Comparison of ENCODE assay signal across 9 cellular contexts in the genomic region with DNA sequence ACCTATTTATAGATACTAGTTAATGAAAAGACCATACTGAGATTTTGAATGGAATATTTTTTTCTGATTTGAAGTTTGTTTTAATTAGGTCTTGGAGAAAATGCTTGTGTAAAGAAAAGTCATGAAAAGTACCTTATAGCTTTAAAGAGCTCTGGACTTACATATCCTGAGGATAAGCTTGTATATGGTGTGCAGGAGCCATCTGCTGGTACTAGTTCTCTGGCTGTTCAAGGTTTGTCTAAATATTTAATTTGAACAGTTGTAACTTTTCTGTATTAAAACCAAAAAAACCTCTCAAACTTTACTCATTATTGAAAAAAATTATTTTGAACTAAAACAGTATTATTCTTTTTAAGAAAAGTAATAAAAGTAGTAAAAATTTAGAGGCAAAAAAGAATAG. TPM values are rescaled to one million over a fixed set of nuclear protein-coding genes. Genes with fewer than 3 reads are reported as not detected.
A peak's percentile ranks its signal among the peaks of the same experiment; 100 is the strongest.
DNase-seq lines count a peak whose midpoint lies in the region; ATAC-seq, FAIRE-seq and TF ChIP-seq lines count a peak whose summit lies in the region.
"Had no signal": no experiment of that assay in that cellular context is flagged by ENCODE, and none has a peak within 500 bp of the region (broad histone marks: within the 10 kb centered on the region; RNA-seq: fewer than 3 reads in every experiment).

No MANE protein-coding gene starts in this region.

- no peaks in the 10 kb centered on the region for H3K9me3 Mint-ChIP-seq in stimulated activated naive B cell treated with anti-CD40 and anti-IgM and Interleukin-4, amounts not matched to agents 10 μg/mL and 1 μg/mL and 100 μg/mL, for 72 hours

- TF ChIP-seq CTCF in GM06990 (IDR thresholded peaks at IDR 0.05; ENCODE audit: insufficient read depth, low read length, poor library complexity, severe bottlenecking), result peak; percentile 18
- TF ChIP-seq CTCF in foreskin fibroblast (IDR thresholded peaks at IDR 0.05; ENCODE audit: low read depth, low read length), result no peak

- H3K36me3 ChIP-seq in GM06990 (ENCODE audit: control insufficient read depth, insufficient read depth, low read length), result no peaks in the 10 kb centered on the region
- peaks cover 7% of the 10 kb centered on the region for H3K36me3 ChIP-seq in MG63

- ATAC-seq in stimulated activated naive B cell treated with anti-CD40 and anti-IgM and Interleukin-4, amounts not matched to agents 10 μg/mL and 1 μg/mL and 100 μg/mL, for 72 hours (replicated peaks), result no peak

- no peak overlapping the region for H3K27ac Mint-ChIP-seq in stimulated activated naive B cell treated with anti-CD40 and anti-IgM and Interleukin-4, amounts not matched to agents 10 μg/mL and 1 μg/mL and 100 μg/mL, for 72 hours

- no peaks in the 10 kb centered on the region for H3K9me3 ChIP-seq in MG63
- H3K9me3 ChIP-seq: esophagus squamous epithelium had no signal

- H3K27me3 Mint-ChIP-seq in stimulated activated naive B cell treated with anti-CD40 and anti-IgM and Interleukin-4, amounts not matched to agents 10 μg/mL and 1 μg/mL and 100 μg/mL, for 72 hours, result no peaks in the 10 kb centered on the region

- no peak overlapping the region for H3K4me3 Mint-ChIP-seq in stimulated activated naive B cell treated with anti-CD40 and anti-IgM and Interleukin-4, amounts not matched to agents 10 μg/mL and 1 μg/mL and 100 μg/mL, for 72 hours

- H3K27me3 ChIP-seq in GM06990 (replicated peaks; ENCODE audit: control insufficient read depth, insufficient read depth, low read length) (no peaks in the 10 kb centered on the region), MG63 (no peaks in the 10 kb centered on the region)
- H3K27me3 ChIP-seq: esophagus squamous epithelium had no signal

- H3K36me3 Mint-ChIP-seq in stimulated activated naive B cell treated with anti-CD40 and anti-IgM and Interleukin-4, amounts not matched to agents 10 μg/mL and 1 μg/mL and 100 μg/mL, for 72 hours, result peaks cover 7 to 16% of the 10 kb centered on the region in 2 donors

- no peak for TF ChIP-seq POLR2A in GM12892 (IDR thresholded peaks at IDR 0.05; ENCODE audit: low read depth, low read length)

- H3K4me1 Mint-ChIP-seq in stimulated activated naive B cell treated with anti-CD40 and anti-IgM and Interleukin-4, amounts not matched to agents 10 μg/mL and 1 μg/mL and 100 μg/mL, for 72 hours, result no peaks in the 10 kb centered on the region

- DNase-seq in GM06990 (ENCODE audit: extremely low read depth, insufficient read length) (no peak), RPMI8226 (peak; percentile 10), foreskin fibroblast (peak; percentile 4 to 41), GM12892 (ENCODE audit: insufficient read length) (no peak), MG63 (no peak), activated gamma-delta T cell treated with Interleukin-2 at 50 U/mL for 16 hours (no peak)
- no peak for DNase-seq in stimulated activated naive B cell treated with anti-CD40 and anti-IgM and Interleukin-4, amounts not matched to agents 10 μg/mL and 1 μg/mL and 100 μg/mL, for 72 hours
- DNase-seq: esophagus squamous epithelium had no signal

- FAIRE-seq in A204.1 (lab: Jason Lieb, UNC) (peak; percentile 97), GM12892 (lab: Jason Lieb, UNC) (no peak)

- H3K4me3 ChIP-seq in GM06990 (replicated peaks; ENCODE audit: low read depth, low read length) (no peak overlapping the region), foreskin fibroblast (ENCODE audit: low read depth in 1 of 2, low read length in 2 of 2) (no peak overlapping the region), MG63 (no peak overlapping the region)
- H3K4me3 ChIP-seq: esophagus squamous epithelium had no signal

RNA-seq across cellular contexts. Expression of a gene that starts 50.2 kb away (rescaled TPM):
- polyA plus RNA-seq in GM12892 (2012; ENCODE audit: missing spikeins), result 9.6 TPM
- total RNA-seq in MG63 (2014; rRNA removed; shearing (Covaris generic); ENCODE audit: low replicate concordance), result 24.5 and 34.9 TPM in 2 replicates

RNA-seq across cellular contexts. Expression of a gene that starts 52.7 kb away (rescaled TPM):
- 91.7 TPM for polyA plus RNA-seq in GM12892 (2012; ENCODE audit: missing spikeins)
- total RNA-seq in MG63 (2014; rRNA removed; shearing (Covaris generic); ENCODE audit: low replicate concordance), result 86.5 and 152 TPM in 2 replicates

Comparison
In these comparisons a context has a peak if more than half of its experiments do, and no peak if none do; other contexts are left out.
1. DNase-seq: peak in RPMI8226 (single experiment) and foreskin fibroblast (2 of 2); none in GM06990 (single experiment), GM12892 (single experiment), MG63 (single experiment), activated gamma-delta T cell treated with Interleukin-2 at 50 U/mL for 16 hours (single experiment) and stimulated activated naive B cell treated with anti-CD40 and anti-IgM and Interleukin-4, amounts not matched to agents 10 μg/mL and 1 μg/mL and 100 μg/mL, for 72 hours (single experiment).